In genomic region chr11:64854534-64855502, GRCh38 we compare ENCODE assay signal across 8 cellular contexts. TPM values are rescaled to one million over a fixed set of nuclear protein-coding genes. Genes with fewer than 3 reads are reported as not detected.
A peak's percentile ranks its signal among the peaks of the same experiment; 100 is the strongest.
DNase-seq lines count a peak whose midpoint lies in the region; ATAC-seq and TF ChIP-seq lines count a peak whose summit lies in the region.

No MANE protein-coding gene starts in this region.

- H3K4me1 Mint-ChIP-seq in activated CD4-positive, alpha-beta T cell treated with anti-CD3 and anti-CD28 coated beads, Interleukin-2, amount 10 ng/mL, durations not matched to agents 24 days and 14 days = peaks cover 78% of the 10 kb centered on the region
- peaks cover 66 to 78% of the 10 kb centered on the region in 2 donors for H3K4me1 Mint-ChIP-seq in natural killer cell

- TF ChIP-seq POLR2A in erythroblast (IDR thresholded peaks at IDR 0.05; ENCODE audit: low read length) = no peak

- H3K4me3 Mint-ChIP-seq in activated CD4-positive, alpha-beta T cell treated with anti-CD3 and anti-CD28 coated beads, Interleukin-2, amount 10 ng/mL, durations not matched to agents 24 days and 14 days = peak overlapping the region; percentile 66
- H3K4me3 Mint-ChIP-seq in natural killer cell = peak overlapping the region; percentile 83

- no peaks in the 10 kb centered on the region for H3K9me3 Mint-ChIP-seq in activated CD4-positive, alpha-beta T cell treated with anti-CD3 and anti-CD28 coated beads, Interleukin-2, amount 10 ng/mL, durations not matched to agents 24 days and 14 days
- no peaks in the 10 kb centered on the region for H3K9me3 Mint-ChIP-seq in natural killer cell

- H3K27ac Mint-ChIP-seq in activated CD4-positive, alpha-beta T cell treated with anti-CD3 and anti-CD28 coated beads, Interleukin-2, amount 10 ng/mL, durations not matched to agents 24 days and 14 days = peak overlapping the region; percentile 79
- H3K27ac Mint-ChIP-seq in natural killer cell = peak overlapping the region; percentile 95 to 96

- intact Hi-C loops in activated CD4-positive, alpha-beta T cell treated with anti-CD3 and anti-CD28 coated beads, Interleukin-2, amount 10 ng/mL, durations not matched to agents 24 days and 14 days (cut with micrococcal nuclease) = no loop called here
- intact Hi-C loops in natural killer cell (cut with micrococcal nuclease) = loop anchor here (1.0 kb wide), 1 partner anchor 8 kb away; no protein-coding TSS in a partner anchor

- TF ChIP-seq CTCF in natural killer cell (IDR thresholded peaks at IDR 0.05) = no peak

- peaks cover 58% of the 10 kb centered on the region for H3K36me3 Mint-ChIP-seq in activated CD4-positive, alpha-beta T cell treated with anti-CD3 and anti-CD28 coated beads, Interleukin-2, amount 10 ng/mL, durations not matched to agents 24 days and 14 days (ENCODE audit: low read depth)
- no peaks in the 10 kb centered on the region for H3K36me3 Mint-ChIP-seq in natural killer cell

- ATAC-seq in natural killer cell (peak in 1 of 3 donors; percentile 16), HG02678 (IDR thresholded peaks at IDR 0.05; ENCODE audit: unreplicated experiment) (no peak)

- H3K27me3 Mint-ChIP-seq in activated CD4-positive, alpha-beta T cell treated with anti-CD3 and anti-CD28 coated beads, Interleukin-2, amount 10 ng/mL, durations not matched to agents 24 days and 14 days = no peaks in the 10 kb centered on the region
- no peaks in the 10 kb centered on the region for H3K27me3 Mint-ChIP-seq in natural killer cell (ENCODE audit: low read depth in 2 of 2)

- DNase-seq in 8988T (peak; percentile 98), HK-2 (ENCODE audit: unreplicated experiment) (peak; percentile 89), erythroblast (lab: John Stamatoyannopoulos, UW) (peak; percentile 69 to 89), natural killer cell (peak; percentile 58), NCI-H2029 (lab: John Stamatoyannopoulos, UW) (no peak), NCI-H774 (lab: John Stamatoyannopoulos, UW) (no peak)
- no peak for DNase-seq in activated CD4-positive, alpha-beta T cell treated with anti-CD3 and anti-CD28 coated beads, Interleukin-2, amount 10 ng/mL, durations not matched to agents 24 days and 14 days

RNA-seq across cellular contexts. Expression of gene CDC42BPG, which starts 10.4 kb away (rescaled TPM):
- 0.05 TPM in 2 replicates for total RNA-seq in activated CD4-positive, alpha-beta T cell treated with anti-CD3 and anti-CD28 coated beads, Interleukin-2, amount 10 ng/mL, durations not matched to agents 24 days and 14 days
- 10 to 100 TPM in 2 of 3 donors, 1 to 10 TPM in 1; 8.2 to 12.7 (median 10.7) TPM for total RNA-seq in natural killer cell

RNA-seq across cellular contexts. Expression of gene EHD1, which starts 23.6 kb away (rescaled TPM):
- total RNA-seq in activated CD4-positive, alpha-beta T cell treated with anti-CD3 and anti-CD28 coated beads, Interleukin-2, amount 10 ng/mL, durations not matched to agents 24 days and 14 days = 93.0 and 101 TPM in 2 replicates
- total RNA-seq in natural killer cell = 100 to 1,000 TPM; 218 to 246 (median 225) TPM

RNA-seq across cellular contexts. Expression of gene MEN1, which starts 44.5 kb away (rescaled TPM):
- total RNA-seq in activated CD4-positive, alpha-beta T cell treated with anti-CD3 and anti-CD28 coated beads, Interleukin-2, amount 10 ng/mL, durations not matched to agents 24 days and 14 days = 36.7 and 39.1 TPM in 2 replicates
- 10 to 100 TPM; 29.3 to 42.2 (median 32.2) TPM for total RNA-seq in natural killer cell

RNA-seq across cellular contexts. Expression of gene MAP4K2, which starts 51.8 kb away (rescaled TPM):
- total RNA-seq in activated CD4-positive, alpha-beta T cell treated with anti-CD3 and anti-CD28 coated beads, Interleukin-2, amount 10 ng/mL, durations not matched to agents 24 days and 14 days = 63.5 and 67.3 TPM in 2 replicates
- 10 to 100 TPM; 38.3 to 40.6 (median 38.7) TPM for total RNA-seq in natural killer cell

Comparison
In these comparisons a context has a peak if more than half of its experiments do, and no peak if none do; other contexts are left out.
1. DNase-seq: peak in 8988T (single experiment), HK-2 (single experiment), erythroblast (2 of 2) and natural killer cell (single experiment); none in activated CD4-positive, alpha-beta T cell treated with anti-CD3 and anti-CD28 coated beads, Interleukin-2, amount 10 ng/mL, durations not matched to agents 24 days and 14 days (single experiment), NCI-H2029 (single experiment) and NCI-H774 (single experiment).